ENCODE assay signal across 8 cellular contexts in genomic region chr1:232635778-232636356, GRCh38. TPM values are rescaled to one million over a fixed set of nuclear protein-coding genes. Genes with fewer than 3 reads are reported as not detected.
A peak's percentile ranks its signal among the peaks of the same experiment; 100 is the strongest.
DNase-seq lines count a peak whose midpoint lies in the region; ATAC-seq, FAIRE-seq and TF ChIP-seq lines count a peak whose summit lies in the region.

No MANE protein-coding gene starts in this region.

- H3K27ac ChIP-seq in breast epithelium: no peak overlapping the region

- TF ChIP-seq POLR2A in breast epithelium (IDR thresholded peaks at IDR 0.05): no peak

- peak; percentile 39 for DNase-seq in Caki2 (ENCODE audit: low read depth)
- peak; percentile 74 for DNase-seq in NCI-H748 (lab: John Stamatoyannopoulos, UW; ENCODE audit: unreplicated experiment)
- DNase-seq in breast epithelium (ENCODE audit: low spot score in 2 of 2): no peak
- DNase-seq in kidney tubule cell (ENCODE audit: low spot score): peak; percentile 65
- peak; percentile 35 for DNase-seq in urothelium cell line (ENCODE audit: low spot score)
- DNase-seq in stimulated activated naive CD4-positive, alpha-beta T cell treated with Interleukin-2 at 50 U/mL for 16 hours (lab: John Stamatoyannopoulos, UW): no peak

- H3K9me3 ChIP-seq in breast epithelium: no peaks in the 10 kb centered on the region

- no peak for FAIRE-seq in urothelium cell line (lab: Jason Lieb, UNC)

- H3K27me3 ChIP-seq in breast epithelium: no peaks in the 10 kb centered on the region

- H3K4me1 ChIP-seq in breast epithelium: peaks cover 0 to 2% of the 10 kb centered on the region in 2 donors

- ATAC-seq in GM19395 (IDR thresholded peaks at IDR 0.05; ENCODE audit: unreplicated experiment) (peak; percentile 84), HG03520 (IDR thresholded peaks at IDR 0.05; ENCODE audit: unreplicated experiment) (peak; percentile 90)

- no peaks in the 10 kb centered on the region for H3K36me3 ChIP-seq in breast epithelium

- in situ Hi-C loops in Caki2 (cut with HindIII; ENCODE audit: low pct_unique_long_range_greater_than_20kb, low sequenced_read_pairs): no loop called here

- H3K4me3 ChIP-seq in breast epithelium: no peak overlapping the region

- intact Hi-C loops in breast epithelium (cut with DNase I; ENCODE audit: low total_unique reads): loop anchor here (10.0 kb wide), 1 partner anchor 771 kb away; no protein-coding TSS in a partner anchor

- TF ChIP-seq CTCF in breast epithelium (IDR thresholded peaks at IDR 0.05): peak; percentile 42 to 66 (median 66)

RNA-seq across cellular contexts. Expression of gene SIPA1L2, which starts 5.9 kb away (rescaled TPM):
- total RNA-seq in Caki2 (2014; rRNA removed; shearing (Covaris generic); ENCODE audit: low replicate concordance): 10.7 and 12.8 TPM in 2 replicates
- 10 to 100 TPM; 16.3 to 46.9 (median 35.9) TPM for total RNA-seq in breast epithelium

Comparison
In these comparisons a context has a peak if more than half of its experiments do, and no peak if none do; other contexts are left out.
1. DNase-seq: peak in Caki2 (single experiment), NCI-H748 (single experiment), kidney tubule cell (single experiment) and urothelium cell line (single experiment); none in breast epithelium (0 of 2) and stimulated activated naive CD4-positive, alpha-beta T cell treated with Interleukin-2 at 50 U/mL for 16 hours (single experiment).